In the genomic region with DNA sequence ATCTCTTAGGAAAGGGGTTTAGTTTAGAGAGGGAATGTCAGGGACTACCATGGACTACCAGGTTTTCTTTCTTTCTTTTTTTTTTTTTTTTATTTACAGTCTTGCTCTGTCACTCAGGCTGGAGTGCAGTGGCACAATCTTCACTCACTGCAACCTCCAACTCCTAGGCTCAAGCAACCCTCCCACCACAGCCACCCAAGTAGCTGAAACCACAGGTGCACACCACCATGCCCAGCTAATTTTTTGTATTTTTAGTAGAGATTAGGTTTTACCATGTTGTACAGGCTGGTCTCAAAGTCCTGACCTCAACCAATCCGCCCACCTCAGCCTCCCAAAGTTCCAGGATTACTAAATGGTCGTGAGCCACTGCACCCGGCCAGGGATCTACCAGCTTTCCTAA, we compare ENCODE assay signal across 24 cellular contexts.
"Had no signal": no experiment of that assay in that cellular context is flagged by ENCODE, and none has a peak within 500 bp of the region (broad histone marks: within the 10 kb centered on the region; RNA-seq: fewer than 3 reads in every experiment).

No MANE protein-coding gene starts in this region.

- DNase-seq: colonic mucosa; cortex of kidney; dermis blood vessel endothelial cell; dorsolateral prefrontal cortex; effector CD4-positive, alpha-beta T cell; effector CD8-positive, alpha-beta T cell; effector memory CD4-positive, alpha-beta T cell; effector memory CD8-positive, alpha-beta T cell; endodermal cell; erythroblast; esophagus squamous epithelium; foreskin fibroblast; foreskin keratinocyte; foreskin melanocyte; gastrocnemius medialis; glutamatergic neuron; head of caudate nucleus; heart left ventricle; heart right ventricle had no signal

- H3K36me3 ChIP-seq: colonic mucosa, esophagus muscularis mucosa, esophagus squamous epithelium, gastrocnemius medialis, gastroesophageal sphincter, heart left ventricle, heart right ventricle had no signal

- H3K9me3 ChIP-seq: colonic mucosa, esophagus muscularis mucosa, esophagus squamous epithelium, gastrocnemius medialis, gastroesophageal sphincter, heart left ventricle, heart right ventricle had no signal

- ATAC-seq: effector memory CD8-positive, alpha-beta T cell; esophagus mucosa; foreskin keratinocyte; gastrocnemius medialis; gastroesophageal sphincter; heart left ventricle; heart right ventricle had no signal

- H3K27me3 ChIP-seq: colonic mucosa, dorsolateral prefrontal cortex, esophagus muscularis mucosa, esophagus squamous epithelium, foreskin keratinocyte, gastrocnemius medialis, gastroesophageal sphincter, heart left ventricle, heart right ventricle had no signal

- H3K27ac ChIP-seq: colonic mucosa, coronary artery, dorsolateral prefrontal cortex, epithelial cell of prostate, esophagus muscularis mucosa, esophagus squamous epithelium, foreskin keratinocyte, gastrocnemius medialis, gastroesophageal sphincter, heart left ventricle, heart right ventricle had no signal

- H3K4me1 ChIP-seq: colonic mucosa, esophagus squamous epithelium, foreskin keratinocyte, gastrocnemius medialis, heart left ventricle, heart right ventricle had no signal

- H3K4me3 ChIP-seq: colonic mucosa, coronary artery, dorsolateral prefrontal cortex, esophagus muscularis mucosa, esophagus squamous epithelium, gastrocnemius medialis, gastroesophageal sphincter, heart left ventricle, heart right ventricle had no signal
